39 cellular contexts compared by ENCODE assay signal in the genomic region with DNA sequence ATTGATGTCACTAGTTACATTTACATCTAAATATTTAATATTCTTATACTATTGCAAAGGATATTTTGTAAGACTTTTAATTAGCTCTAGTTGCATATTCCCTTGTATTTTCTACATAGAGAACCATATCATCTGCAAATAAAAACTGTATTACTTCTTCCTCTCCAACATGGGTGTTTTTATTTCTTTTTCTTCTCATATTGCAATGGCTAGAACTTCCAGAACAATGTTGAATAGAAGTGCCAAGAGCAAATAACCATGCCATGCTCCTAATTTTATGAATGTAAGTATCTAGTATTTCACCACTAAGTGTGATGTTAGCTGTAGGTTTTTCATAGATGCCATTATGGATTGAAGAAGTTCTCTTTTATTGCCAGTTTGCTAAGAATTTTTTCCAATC.
"Had no signal": no experiment of that assay in that cellular context is flagged by ENCODE, and none has a peak within 500 bp of the region (broad histone marks: within the 10 kb centered on the region; RNA-seq: fewer than 3 reads in every experiment).

No MANE protein-coding gene starts in this region.

- H3K27me3 Mint-ChIP-seq: activated naive CD4-positive, alpha-beta T cell treated with anti-CD3 and anti-CD28 coated beads, Interleukin-2, amount 10 ng/mL, durations not matched to agents 7 days and 5 days had no signal

- H3K4me3 ChIP-seq: adrenal gland, ascending aorta, body of pancreas, breast epithelium, cardiac muscle cell had no signal

- H3K27ac Mint-ChIP-seq: activated naive CD4-positive, alpha-beta T cell treated with anti-CD3 and anti-CD28 coated beads for 36 hours; activated naive CD4-positive, alpha-beta T cell treated with anti-CD3 and anti-CD28 coated beads, Interleukin-2, amount 10 ng/mL, durations not matched to agents 7 days and 5 days; activated naive CD4-positive, alpha-beta T cell treated with anti-CD3 and anti-CD28 coated beads, Interleukin-2, amount 50 U/mL, for 24 hours; activated naive CD4-positive, alpha-beta T cell treated with anti-CD3 and anti-CD28 coated beads, Interleukin-2, amount 50 U/mL, for 72 hours; activated naive CD8-positive, alpha-beta T cell; activated naive CD8-positive, alpha-beta T cell treated with anti-CD3 and anti-CD28 coated beads for 36 hours; activated naive CD8-positive, alpha-beta T cell treated with anti-CD3 and anti-CD28 coated beads, Interleukin-2, amount 10 ng/mL, durations not matched to agents 7 days and 5 days; activated naive CD8-positive, alpha-beta T cell treated with anti-CD3 and anti-CD28 coated beads, Interleukin-2, amount 50 U/mL, for 24 hours; activated T-cell treated with anti-CD3 and anti-CD28 coated beads, Interleukin-2, amount 50 U/mL, for 72 hours; activated T-helper 1 cell treated with anti-CD3 and anti-CD28 coated beads, Interleukin-12 subunit alpha, Interleukin-12 subunit beta, Interleukin-2, Interleukin-4 antibody, amounts not matched to agents 30 ng/mL and 10 ng/mL and 1 ng/mL, durations not matched to agents 14 hours and 24 hours and 36 hours; activated T-helper 17 cell treated with anti-CD3 and anti-CD28 coated beads, Interleukin-2, amount 50 U/mL, for 72 hours; activated T-helper 2 cell treated with anti-CD3 and anti-CD28 coated beads, Interferon-gamma antibody, Interleukin-2, Interleukin-4, amounts not matched to agents 10 μg/mL and 5 μg/mL and 100 μg/mL, durations not matched to agents 14 hours and 24 hours and 36 hours; brain had no signal

- H3K27ac ChIP-seq: adrenal gland, ascending aorta, body of pancreas, brain microvascular endothelial cell, breast epithelium, cardiac muscle cell had no signal

- H3K9me3 ChIP-seq: body of pancreas had no signal

- H3K4me1 Mint-ChIP-seq: activated naive CD4-positive, alpha-beta T cell treated with anti-CD3 and anti-CD28 coated beads, Interleukin-2, amount 10 ng/mL, durations not matched to agents 7 days and 5 days; activated naive CD4-positive, alpha-beta T cell treated with anti-CD3 and anti-CD28 coated beads, Interleukin-2, amount 50 U/mL, for 24 hours; activated naive CD8-positive, alpha-beta T cell treated with anti-CD3 and anti-CD28 coated beads for 36 hours; activated naive CD8-positive, alpha-beta T cell treated with anti-CD3 and anti-CD28 coated beads, Interleukin-2, amount 10 ng/mL, durations not matched to agents 7 days and 5 days; activated naive CD8-positive, alpha-beta T cell treated with anti-CD3 and anti-CD28 coated beads, Interleukin-2, amount 50 U/mL, for 24 hours; activated T-helper 17 cell treated with anti-CD3 and anti-CD28 coated beads, Interleukin-2, amount 50 U/mL, for 72 hours; central memory CD8-positive, alpha-beta T cell had no signal

- FAIRE-seq: astrocyte, bronchial epithelial cell, colon had no signal

- H3K27me3 ChIP-seq: adrenal gland, ascending aorta, brain microvascular endothelial cell, breast epithelium, cardiac muscle cell had no signal

- ATAC-seq: activated naive CD4-positive, alpha-beta T cell treated with anti-CD3 and anti-CD28 coated beads, Interleukin-2, amount 50 U/mL, for 72 hours; activated naive CD8-positive, alpha-beta T cell treated with anti-CD3 and anti-CD28 coated beads, Interleukin-2, amount 50 U/mL, for 24 hours; activated T-cell treated with anti-CD3 and anti-CD28 coated beads, Interleukin-2, amount 50 U/mL, for 4 hours; activated T-cell treated with anti-CD3 and anti-CD28 coated beads, Interleukin-2, amount 50 U/mL, for 72 hours; activated T-helper 17 cell treated with anti-CD3 and anti-CD28 coated beads, Interleukin-2, amount 50 U/mL, for 72 hours; body of pancreas had no signal

- H3K36me3 ChIP-seq: adrenal gland, ascending aorta, brain microvascular endothelial cell, breast epithelium, cardiac muscle cell had no signal

- H3K4me3 Mint-ChIP-seq: activated naive CD4-positive, alpha-beta T cell treated with anti-CD3 and anti-CD28 coated beads for 36 hours; activated naive CD4-positive, alpha-beta T cell treated with anti-CD3 and anti-CD28 coated beads, Interleukin-2, amount 10 ng/mL, durations not matched to agents 7 days and 5 days; activated naive CD4-positive, alpha-beta T cell treated with anti-CD3 and anti-CD28 coated beads, Interleukin-2, amount 50 U/mL, for 24 hours; activated naive CD8-positive, alpha-beta T cell; activated naive CD8-positive, alpha-beta T cell treated with anti-CD3 and anti-CD28 coated beads for 36 hours; activated naive CD8-positive, alpha-beta T cell treated with anti-CD3 and anti-CD28 coated beads, Interleukin-2, amount 10 ng/mL, durations not matched to agents 7 days and 5 days; activated naive CD8-positive, alpha-beta T cell treated with anti-CD3 and anti-CD28 coated beads, Interleukin-2, amount 50 U/mL, for 24 hours; activated T-cell treated with anti-CD3 and anti-CD28 coated beads, Interleukin-2, amount 50 U/mL, for 4 hours; activated T-cell treated with anti-CD3 and anti-CD28 coated beads, Interleukin-2, amount 50 U/mL, for 72 hours; activated T-helper 1 cell treated with anti-CD3 and anti-CD28 coated beads, Interleukin-12 subunit alpha, Interleukin-12 subunit beta, Interleukin-2, Interleukin-4 antibody, amounts not matched to agents 30 ng/mL and 10 ng/mL and 1 ng/mL, durations not matched to agents 14 hours and 24 hours and 36 hours; activated T-helper 17 cell treated with anti-CD3 and anti-CD28 coated beads, Interleukin-2, amount 50 U/mL, for 72 hours; brain; central memory CD8-positive, alpha-beta T cell had no signal

- H3K36me3 Mint-ChIP-seq: activated naive CD4-positive, alpha-beta T cell treated with anti-CD3 and anti-CD28 coated beads, Interleukin-2, amount 10 ng/mL, durations not matched to agents 7 days and 5 days; activated naive CD4-positive, alpha-beta T cell treated with anti-CD3 and anti-CD28 coated beads, Interleukin-2, amount 50 U/mL, for 24 hours; activated naive CD8-positive, alpha-beta T cell; activated naive CD8-positive, alpha-beta T cell treated with anti-CD3 and anti-CD28 coated beads, Interleukin-2, amount 10 ng/mL, durations not matched to agents 7 days and 5 days; brain had no signal

- H3K4me1 ChIP-seq: adrenal gland, ascending aorta, body of pancreas, breast epithelium had no signal

- DNase-seq: activated effector memory CD4-positive, alpha-beta T cell treated with anti-CD3 and anti-CD28 coated beads, Interleukin-2, amount 50 U/mL, for 16 hours; activated effector memory CD4-positive, alpha-beta T cell treated with Interleukin-2 at 50 U/mL for 16 hours; activated gamma-delta T cell; activated gamma-delta T cell treated with Interleukin-2 at 50 U/mL for 16 hours; activated naive CD4-positive, alpha-beta T cell; activated naive CD4-positive, alpha-beta T cell treated with anti-CD3 and anti-CD28 coated beads for 36 hours; activated naive CD4-positive, alpha-beta T cell treated with anti-CD3 and anti-CD28 coated beads, Interleukin-2, amount 10 ng/mL, durations not matched to agents 7 days and 5 days; activated naive CD4-positive, alpha-beta T cell treated with anti-CD3 and anti-CD28 coated beads, Interleukin-2, amount 50 U/mL, for 16 hours; activated naive CD4-positive, alpha-beta T cell treated with Interleukin-2 at 50 U/mL for 16 hours; activated naive CD8-positive, alpha-beta T cell treated with anti-CD3 and anti-CD28 coated beads for 36 hours; activated naive CD8-positive, alpha-beta T cell treated with anti-CD3 and anti-CD28 coated beads, Interleukin-2, amount 10 ng/mL, durations not matched to agents 7 days and 5 days; activated naive CD8-positive, alpha-beta T cell treated with anti-CD3 and anti-CD28 coated beads, Interleukin-2, amount 50 U/mL, for 24 hours; activated T-cell treated with anti-CD3 and anti-CD28 coated beads, Interleukin-2, amount 50 U/mL, for 4 hours; activated T-cell treated with anti-CD3 and anti-CD28 coated beads, Interleukin-2, amount 50 U/mL, for 48 hours; activated T-cell treated with anti-CD3 and anti-CD28 coated beads, Interleukin-2, amount 50 U/mL, for 72 hours; adrenal gland; amniotic stem cell; amygdala; anterior cingulate cortex; aorta; body of pancreas; brain microvascular endothelial cell; caudate nucleus; central memory CD4-positive, alpha-beta T cell; cerebellar nuclear complex had no signal
